In genomic region chrX:20437678-20438077, GRCh38 we compare ENCODE assay signal across 17 cellular contexts.
A peak's percentile ranks its signal among the peaks of the same experiment; 100 is the strongest.
DNase-seq lines count a peak whose midpoint lies in the region; ATAC-seq and FAIRE-seq lines count a peak whose summit lies in the region.
"Had no signal": no experiment of that assay in that cellular context is flagged by ENCODE, and none has a peak within 500 bp of the region (broad histone marks: within the 10 kb centered on the region; RNA-seq: fewer than 3 reads in every experiment).

No MANE protein-coding gene starts in this region.

- no peaks in the 10 kb centered on the region for H3K27me3 ChIP-seq in CD8-positive, alpha-beta memory T cell (ENCODE audit: insufficient read depth, low read length, poor library complexity, severe bottlenecking)
- H3K27me3 ChIP-seq: ascending aorta, pancreas had no signal

- no peak overlapping the region for H3K27ac ChIP-seq in CD8-positive, alpha-beta memory T cell (ENCODE audit: low read depth, low read length)
- H3K27ac ChIP-seq: ascending aorta, epithelial cell of prostate, pancreas had no signal

- ATAC-seq in GM18907 (IDR thresholded peaks at IDR 0.05; ENCODE audit: unreplicated experiment) (peak; percentile 34), HG03139 (IDR thresholded peaks at IDR 0.05; ENCODE audit: unreplicated experiment) (peak; percentile 51)
- ATAC-seq: pancreas had no signal

- peak overlapping the region; percentile 24 to 69 (median 62) for H3K4me3 Mint-ChIP-seq in CD8-positive, alpha-beta memory T cell
- H3K4me3 Mint-ChIP-seq in activated naive CD8-positive, alpha-beta T cell treated with anti-CD3 and anti-CD28 coated beads for 36 hours, result no peak overlapping the region
- H3K4me3 Mint-ChIP-seq: H9 had no signal

- no peak for FAIRE-seq in frontal cortex (lab: Jason Lieb, UNC)
- FAIRE-seq: pancreas had no signal

- DNase-seq in CD8-positive, alpha-beta memory T cell, result peak in 2 of 5 donors; percentile 29 to 31
- no peak for DNase-seq in activated naive CD8-positive, alpha-beta T cell treated with anti-CD3 and anti-CD28 coated beads for 36 hours
- DNase-seq in COLO668 (lab: John Stamatoyannopoulos, UW; ENCODE audit: unreplicated experiment) (no peak), ureter (ENCODE audit: low spot score) (no peak), frontal cortex (ENCODE audit: low spot score in 2 of 2) (no peak), NCI-H2107 treated with DMSO at 0.1 percent for 48 hours (lab: John Stamatoyannopoulos, UW; ENCODE audit: unreplicated experiment) (no peak)
- DNase-seq: AML-193; EL; H9; mesenchymal stem cell; NCI-H2081 treated with DMSO at 0.1 percent for 48 hours; pancreas; stimulated activated CD4-positive, alpha-beta T cell treated with anti-CD3 and anti-CD28 coated beads, Interleukin-15, amount 100 ng/mL, for 24 hours had no signal

- H3K27ac Mint-ChIP-seq in CD8-positive, alpha-beta memory T cell, result peak overlapping the region; percentile 29 to 92 (median 86)
- H3K27ac Mint-ChIP-seq in activated naive CD8-positive, alpha-beta T cell treated with anti-CD3 and anti-CD28 coated beads for 36 hours, result peak overlapping the region; percentile 64
- H3K27ac Mint-ChIP-seq: H9 had no signal

- peaks cover 61% of the 10 kb centered on the region for H3K4me1 ChIP-seq in CD8-positive, alpha-beta memory T cell (ENCODE audit: insufficient read depth, low read length)
- H3K4me1 ChIP-seq: ascending aorta, pancreas had no signal

- POLR2A ChIA-PET in CD8-positive, alpha-beta memory T cell (lab: Charles Lee), result interaction anchor here (0.8 to 1.6 kb wide), 4 partner anchors 15 to 232 kb away, joined by 3 to 7 read pairs (median 4); partner anchors contain the start of gene RPS6KA3

- no peaks in the 10 kb centered on the region for H3K9me3 ChIP-seq in CD8-positive, alpha-beta memory T cell (ENCODE audit: low read length)
- H3K9me3 ChIP-seq: ascending aorta, pancreas had no signal

- H3K4me3 ChIP-seq in CD8-positive, alpha-beta memory T cell (ENCODE audit: low read length), result peak overlapping the region; percentile 53
- H3K4me3 ChIP-seq: ascending aorta, pancreas had no signal

- no peaks in the 10 kb centered on the region for H3K9me3 Mint-ChIP-seq in CD8-positive, alpha-beta memory T cell
- no peaks in the 10 kb centered on the region for H3K9me3 Mint-ChIP-seq in activated naive CD8-positive, alpha-beta T cell treated with anti-CD3 and anti-CD28 coated beads for 36 hours

- H3K4me1 Mint-ChIP-seq in CD8-positive, alpha-beta memory T cell, result peaks cover 56 to 93% (median 82%) of the 10 kb centered on the region in 3 donors
- peaks cover 48% of the 10 kb centered on the region for H3K4me1 Mint-ChIP-seq in activated naive CD8-positive, alpha-beta T cell treated with anti-CD3 and anti-CD28 coated beads for 36 hours
- H3K4me1 Mint-ChIP-seq: H9 had no signal

- H3K27me3 Mint-ChIP-seq in CD8-positive, alpha-beta memory T cell, result no peaks in the 10 kb centered on the region
- no peaks in the 10 kb centered on the region for H3K27me3 Mint-ChIP-seq in activated naive CD8-positive, alpha-beta T cell treated with anti-CD3 and anti-CD28 coated beads for 36 hours

- H3K36me3 ChIP-seq in CD8-positive, alpha-beta memory T cell (ENCODE audit: insufficient read depth, low read length), result no peaks in the 10 kb centered on the region
- H3K36me3 ChIP-seq: ascending aorta, pancreas had no signal

- no peaks in the 10 kb centered on the region for H3K36me3 Mint-ChIP-seq in CD8-positive, alpha-beta memory T cell
- H3K36me3 Mint-ChIP-seq in activated naive CD8-positive, alpha-beta T cell treated with anti-CD3 and anti-CD28 coated beads for 36 hours, result peaks cover 1% of the 10 kb centered on the region

- CTCF ChIA-PET in CD8-positive, alpha-beta memory T cell (lab: Charles Lee), result interaction anchor here (1.0 to 2.1 kb wide), 2 partner anchors 19 to 185 kb away, joined by 3 to 11 read pairs; no protein-coding TSS in a partner anchor
